11 cellular contexts compared by ENCODE assay signal in the genomic region with DNA sequence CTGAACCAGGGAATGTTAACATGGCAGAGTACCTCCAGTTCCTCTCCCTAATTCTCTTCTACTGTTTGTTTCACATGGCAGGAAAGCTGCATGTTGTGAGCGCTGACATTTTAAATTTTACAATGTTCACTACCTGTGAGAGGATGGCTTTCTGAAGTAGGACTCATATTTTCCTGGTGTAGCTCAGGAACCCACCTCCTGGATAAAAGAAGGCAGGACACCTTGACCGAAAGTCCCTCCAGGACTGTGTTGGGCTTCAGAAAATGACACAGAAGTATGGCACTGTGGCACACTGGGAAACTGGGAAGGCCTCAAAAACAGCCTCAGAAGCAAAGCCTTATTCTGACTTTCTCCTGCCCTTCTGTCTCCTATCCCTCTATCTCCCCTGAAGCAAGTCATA. TPM values are rescaled to one million over a fixed set of nuclear protein-coding genes. Genes with fewer than 3 reads are reported as not detected.
A peak's percentile ranks its signal among the peaks of the same experiment; 100 is the strongest.
DNase-seq lines count a peak whose midpoint lies in the region; ATAC-seq and TF ChIP-seq lines count a peak whose summit lies in the region.
"Had no signal": no experiment of that assay in that cellular context is flagged by ENCODE, and none has a peak within 500 bp of the region (broad histone marks: within the 10 kb centered on the region; RNA-seq: fewer than 3 reads in every experiment).

No MANE protein-coding gene starts in this region.

- H3K4me1 Mint-ChIP-seq in glutamatergic neuron (ENCODE audit: low read depth, unreplicated experiment) = peaks cover 8% of the 10 kb centered on the region

- H3K27ac ChIP-seq in cardiac muscle cell = no peak overlapping the region
- H3K27ac ChIP-seq in transverse colon = no peak overlapping the region

- TF ChIP-seq POLR2A in transverse colon (IDR thresholded peaks at IDR 0.05) = no peak

- TF ChIP-seq EP300 in transverse colon (IDR thresholded peaks at IDR 0.05; ENCODE audit: low read depth) = no peak

- in situ Hi-C loops in transverse colon (cut with MboI; ENCODE audit: low pct_ligation_motif_present in 1 of 4, low pct_unique_long_range_greater_than_20kb in 1 of 4, low sequenced_read_pairs in 3 of 4) = no loop called here

- no peaks in the 10 kb centered on the region for H3K27me3 Mint-ChIP-seq in glutamatergic neuron (ENCODE audit: unreplicated experiment)

- peaks cover 3% of the 10 kb centered on the region for H3K36me3 ChIP-seq in cardiac muscle cell
- H3K36me3 ChIP-seq in transverse colon = no peaks in the 10 kb centered on the region

- H3K4me1 ChIP-seq in cardiac muscle cell (ENCODE audit: low read depth) (no peaks in the 10 kb centered on the region), transverse colon (peaks cover 3 to 35% (median 12%) of the 10 kb centered on the region in 4 donors)

- peak; percentile 28 for TF ChIP-seq CTCF in cardiac muscle cell (IDR thresholded peaks at IDR 0.05; ENCODE audit: low read depth, low read length)
- TF ChIP-seq CTCF in glutamatergic neuron (IDR thresholded peaks at IDR 0.05; ENCODE audit: partially characterized antibody, unreplicated experiment) = peak; percentile 33
- TF ChIP-seq CTCF in transverse colon (IDR thresholded peaks at IDR 0.05) = peak in 4 of 5 experiments; percentile 29 to 40 (median 32)

- no peak overlapping the region for H3K4me3 ChIP-seq in cardiac muscle cell
- no peak overlapping the region for H3K4me3 ChIP-seq in transverse colon

- no peaks in the 10 kb centered on the region for H3K9me3 Mint-ChIP-seq in glutamatergic neuron (ENCODE audit: unreplicated experiment)
- H3K9me3 Mint-ChIP-seq: activated CD4-positive, alpha-beta T cell treated with anti-CD3 and anti-CD28 coated beads, Interleukin-2, amount 10 ng/mL, durations not matched to agents 7 days and 5 days; activated naive CD4-positive, alpha-beta T cell treated with anti-CD3 and anti-CD28 coated beads for 36 hours had no signal

- H3K9me3 ChIP-seq in cardiac muscle cell (ENCODE audit: low read depth) (no peaks in the 10 kb centered on the region), transverse colon (no peaks in the 10 kb centered on the region)

- ATAC-seq in left ventricle myocardium superior (no peak), SK-N-SH treated with all-trans-retinoic acid at 6 μM for 48 hours (peak; percentile 72), HG02938 (IDR thresholded peaks at IDR 0.05; ENCODE audit: unreplicated experiment) (no peak)

- H3K27me3 ChIP-seq in cardiac muscle cell (no peaks in the 10 kb centered on the region), transverse colon (no peaks in the 10 kb centered on the region)

- intact Hi-C loops in left ventricle myocardium superior (cut with micrococcal nuclease) = no loop called here
- intact Hi-C loops in transverse colon (cut with DNase I; ENCODE audit: low total_unique reads) = no loop called here

- H3K27ac Mint-ChIP-seq in glutamatergic neuron (ENCODE audit: unreplicated experiment) = no peak overlapping the region
- H3K27ac Mint-ChIP-seq: activated CD4-positive, alpha-beta T cell treated with anti-CD3 and anti-CD28 coated beads, Interleukin-2, amount 10 ng/mL, durations not matched to agents 7 days and 5 days; activated naive CD4-positive, alpha-beta T cell treated with anti-CD3 and anti-CD28 coated beads for 36 hours had no signal

- no peak for DNase-seq in cardiac muscle cell (ENCODE audit: low read depth in 1 of 2, low spot score in 1 of 2)
- no peak for DNase-seq in left ventricle myocardium superior
- no peak for DNase-seq in glutamatergic neuron
- no peak for DNase-seq in transverse colon
- DNase-seq in amniotic stem cell (lab: John Stamatoyannopoulos, UW) = no peak
- no peak for DNase-seq in activated CD4-positive, alpha-beta T cell treated with anti-CD3 and anti-CD28 coated beads, Interleukin-2, amount 50 U/mL, for 1 hour
- DNase-seq: activated CD4-positive, alpha-beta T cell treated with anti-CD3 and anti-CD28 coated beads, Interleukin-2, amount 10 ng/mL, durations not matched to agents 7 days and 5 days; activated naive CD4-positive, alpha-beta T cell treated with anti-CD3 and anti-CD28 coated beads for 36 hours; NCI-H2081 had no signal

- WGBS in transverse colon (ENCODE audit: low coverage in 1 of 2), 2 donors = 80 to 81% methylated on average over 1 to 2 of the region's 2 CpGs

- H3K36me3 Mint-ChIP-seq in glutamatergic neuron (ENCODE audit: unreplicated experiment) = no peaks in the 10 kb centered on the region

- H3K4me3 Mint-ChIP-seq in glutamatergic neuron (ENCODE audit: unreplicated experiment) = no peak overlapping the region
- H3K4me3 Mint-ChIP-seq: activated CD4-positive, alpha-beta T cell treated with anti-CD3 and anti-CD28 coated beads, Interleukin-2, amount 10 ng/mL, durations not matched to agents 7 days and 5 days; activated naive CD4-positive, alpha-beta T cell treated with anti-CD3 and anti-CD28 coated beads for 36 hours had no signal

TF ChIP-seq in SK-N-SH treated with all-trans-retinoic acid at 6 μM for 48 hours, 23 proteins besides CTCF, POLR2A, EP300 and RAD21:
- TF ChIP-seq ZFP3 (CRISPR knock-in tag; IDR thresholded peaks at IDR 0.05) (no peak), CSDC2 (CRISPR knock-in tag; IDR thresholded peaks at IDR 0.05) (no peak), ZNF70 (CRISPR knock-in tag; IDR thresholded peaks at IDR 0.05) (no peak), ZFP30 (CRISPR knock-in tag; IDR thresholded peaks at IDR 0.05) (no peak), OSR1 (CRISPR knock-in tag; IDR thresholded peaks at IDR 0.05) (no peak), TOX (CRISPR knock-in tag; IDR thresholded peaks at IDR 0.05; ENCODE audit: borderline replicate concordance) (no peak), GLIS3 (CRISPR knock-in tag; IDR thresholded peaks at IDR 0.05) (no peak), SNAI2 (CRISPR knock-in tag; IDR thresholded peaks at IDR 0.05) (no peak), PPARA (CRISPR knock-in tag; IDR thresholded peaks at IDR 0.05; ENCODE audit: borderline replicate concordance) (no peak), RARB (CRISPR knock-in tag; IDR thresholded peaks at IDR 0.05) (no peak), ARNTL (CRISPR knock-in tag; IDR thresholded peaks at IDR 0.05; ENCODE audit: borderline replicate concordance, low read depth) (no peak), ZC3H10 (CRISPR knock-in tag; IDR thresholded peaks at IDR 0.05) (no peak), ZNF8 (CRISPR knock-in tag; IDR thresholded peaks at IDR 0.05) (no peak)
- TF ChIP-seq, protein P1, sequence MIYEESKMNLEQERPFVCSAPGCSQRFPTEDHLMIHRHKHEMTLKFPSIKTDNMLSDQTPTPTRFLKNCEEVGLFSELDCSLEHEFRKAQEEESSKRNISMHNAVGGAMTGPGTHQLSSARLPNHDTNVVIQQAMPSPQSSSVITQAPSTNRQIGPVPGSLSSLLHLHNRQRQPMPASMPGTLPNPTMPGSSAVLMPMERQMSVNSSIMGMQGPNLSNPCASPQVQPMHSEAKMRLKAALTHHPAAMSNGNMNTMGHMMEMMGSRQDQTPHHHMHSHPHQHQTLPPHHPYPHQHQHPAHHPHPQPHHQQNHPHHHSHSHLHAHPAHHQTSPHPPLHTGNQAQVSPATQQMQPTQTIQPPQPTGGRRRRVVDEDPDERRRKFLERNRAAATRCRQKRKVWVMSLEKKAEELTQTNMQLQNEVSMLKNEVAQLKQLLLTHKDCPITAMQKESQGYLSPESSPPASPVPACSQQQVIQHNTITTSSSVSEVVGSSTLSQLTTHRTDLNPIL (CRISPR knock-in tag; IDR thresholded peaks at IDR 0.05; ENCODE audit: low read depth) = no peak
- TF ChIP-seq, protein P2, sequence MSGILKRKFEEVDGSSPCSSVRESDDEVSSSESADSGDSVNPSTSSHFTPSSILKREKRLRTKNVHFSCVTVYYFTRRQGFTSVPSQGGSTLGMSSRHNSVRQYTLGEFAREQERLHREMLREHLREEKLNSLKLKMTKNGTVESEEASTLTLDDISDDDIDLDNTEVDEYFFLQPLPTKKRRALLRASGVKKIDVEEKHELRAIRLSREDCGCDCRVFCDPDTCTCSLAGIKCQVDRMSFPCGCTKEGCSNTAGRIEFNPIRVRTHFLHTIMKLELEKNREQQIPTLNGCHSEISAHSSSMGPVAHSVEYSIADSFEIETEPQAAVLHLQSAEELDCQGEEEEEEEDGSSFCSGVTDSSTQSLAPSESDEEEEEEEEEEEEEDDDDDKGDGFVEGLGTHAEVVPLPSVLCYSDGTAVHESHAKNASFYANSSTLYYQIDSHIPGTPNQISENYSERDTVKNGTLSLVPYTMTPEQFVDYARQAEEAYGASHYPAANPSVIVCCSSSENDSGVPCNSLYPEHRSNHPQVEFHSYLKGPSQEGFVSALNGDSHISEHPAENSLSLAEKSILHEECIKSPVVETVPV (CRISPR knock-in tag; IDR thresholded peaks at IDR 0.05) = no peak

RNA-seq across cellular contexts. Expression of a gene that starts 33.3 kb away (rescaled TPM):
- total RNA-seq in cardiac muscle cell = 45.9 and 73.1 TPM in 2 replicates
- polyA plus RNA-seq in cardiac muscle cell = 48.3 and 68.6 TPM in 2 replicates
- 43.0 TPM for total RNA-seq in left ventricle myocardium superior
- total RNA-seq in glutamatergic neuron (ENCODE audit: unreplicated experiment) = 50.3 TPM
- total RNA-seq in transverse colon = 100 to 1,000 TPM in 2 of 4 donors, 10 to 100 TPM in 2; 88.0 to 187 (median 136) TPM
